ENCODE assay signal across 14 cellular contexts in the genomic region with DNA sequence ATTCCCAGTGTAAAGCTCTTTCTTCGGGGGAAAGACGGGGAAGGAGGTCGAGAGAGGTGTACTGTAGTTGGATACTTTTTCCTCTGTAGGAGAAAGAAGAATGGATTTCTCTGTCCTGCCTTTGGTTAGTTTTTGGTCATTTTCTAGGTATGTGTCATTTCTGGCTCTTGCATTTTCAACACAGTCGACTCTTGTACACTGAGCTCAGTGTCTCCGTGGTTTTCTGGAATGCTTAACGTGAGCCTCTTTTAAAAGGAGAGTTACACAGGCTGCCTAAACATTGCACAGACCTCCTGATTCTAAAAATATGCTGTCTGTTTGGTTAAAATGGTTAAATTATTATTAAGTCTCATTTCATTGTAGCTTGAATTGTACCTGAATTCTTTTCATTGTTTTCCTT. TPM values are rescaled to one million over a fixed set of nuclear protein-coding genes. Genes with fewer than 3 reads are reported as not detected.
A peak's percentile ranks its signal among the peaks of the same experiment; 100 is the strongest.
DNase-seq lines count a peak whose midpoint lies in the region; ATAC-seq and TF ChIP-seq lines count a peak whose summit lies in the region.
"Had no signal": no experiment of that assay in that cellular context is flagged by ENCODE, and none has a peak within 500 bp of the region (broad histone marks: within the 10 kb centered on the region; RNA-seq: fewer than 3 reads in every experiment).

No MANE protein-coding gene starts in this region.

- no peak overlapping the region for H3K14ac ChIP-seq in H9 (ENCODE audit: insufficient read depth, low read length)

- no peak overlapping the region for H3T11ph ChIP-seq in H9 (ENCODE audit: low read length)

- intact Hi-C loops in thyroid gland (cut with DNase I), result no loop called here

- in situ Hi-C loops in astrocyte of the cerebellum (cut with HindIII; ENCODE audit: low sequenced_read_pairs), result no loop called here

- H3K36me3 ChIP-seq in thyroid gland, result no peaks in the 10 kb centered on the region
- H3K36me3 ChIP-seq: gastrocnemius medialis had no signal

- H3K4me3 Mint-ChIP-seq in HFFc6 (peak overlapping the region; percentile 79), H9 (no peak overlapping the region)

- peak overlapping the region; percentile 87 for H3K27ac Mint-ChIP-seq in HFFc6
- no peak overlapping the region for H3K27ac Mint-ChIP-seq in H9

- peaks cover 91% of the 10 kb centered on the region for H3K4me1 Mint-ChIP-seq in HFFc6 (ENCODE audit: low read depth)
- peaks cover 34 to 47% of the 10 kb centered on the region in 2 experiments for H3K4me1 Mint-ChIP-seq in H9

- no peak overlapping the region for H3K18ac ChIP-seq in H9 (ENCODE audit: insufficient read length, low read depth, low read length)

- no peak overlapping the region for H4K91ac ChIP-seq in H9 (ENCODE audit: insufficient read length, low read depth, low read length)

- H2BK15ac ChIP-seq in H9 (ENCODE audit: low read depth, low read length), result no peak overlapping the region

- H4K8ac ChIP-seq in H9 (replicated peaks; ENCODE audit: insufficient read length, low read depth, low read length), result no peak overlapping the region

- H3K9ac ChIP-seq in H9 (ENCODE audit: extremely low read depth, insufficient read length, low read length), result no peak overlapping the region

- H3K27ac ChIP-seq in thyroid gland (peak overlapping the region; percentile 38 to 64 (median 50)), H9 (ENCODE audit: insufficient read length, low read depth, low read length) (no peak overlapping the region)
- H3K27ac ChIP-seq: gastrocnemius medialis had no signal

- peaks cover 18 to 32% of the 10 kb centered on the region in 2 donors for H3K4me1 ChIP-seq in thyroid gland
- H3K4me1 ChIP-seq in H9 (ENCODE audit: insufficient read depth, low read length), result peaks cover 11% of the 10 kb centered on the region

- H2BK5ac ChIP-seq in H9 (ENCODE audit: insufficient read length, low read length), result no peak overlapping the region

- ATAC-seq in stimulated activated naive CD8-positive, alpha-beta T cell treated with anti-CD3 and anti-CD28 coated beads, Interleukin-15, Interleukin-2, amounts not matched to agents 100 U/mL and 50 U/mL, for 24 hours, result no peak
- ATAC-seq: gastrocnemius medialis had no signal

- H3K4me3 ChIP-seq in astrocyte of the cerebellum (ENCODE audit: low read depth, low read length) (no peak overlapping the region), thyroid gland (replicated peaks in 1 of 3) (no peak overlapping the region)
- H3K4me3 ChIP-seq: gastrocnemius medialis, lung, skin epidermis had no signal

- H2AK5ac ChIP-seq in H9 (ENCODE audit: insufficient read length, low read length), result no peak overlapping the region

- no peak overlapping the region for H3K4me2 ChIP-seq in H9 (ENCODE audit: insufficient read depth, insufficient read length, low read length)

- no peak overlapping the region for H2AFZ ChIP-seq in H9 (ENCODE audit: low read length)

- no peaks in the 10 kb centered on the region for H4K20me1 ChIP-seq in H9 (ENCODE audit: control insufficient read depth, insufficient read depth, insufficient read length)

- H3K79me1 ChIP-seq in H9 (ENCODE audit: insufficient read depth, low read depth, low read length, poor library complexity, severe bottlenecking), result no peaks in the 10 kb centered on the region

- H3K23ac ChIP-seq in H9 (ENCODE audit: insufficient read length, low read depth, low read length), result no peak overlapping the region

- no peaks in the 10 kb centered on the region for H3K9me3 ChIP-seq in thyroid gland
- no peaks in the 10 kb centered on the region for H3K9me3 ChIP-seq in H9 (ENCODE audit: control insufficient read depth, low read depth, low read length)
- H3K9me3 ChIP-seq: gastrocnemius medialis had no signal

- no peak overlapping the region for H2BK12ac ChIP-seq in H9 (ENCODE audit: insufficient read length, low read depth, low read length)

- no peaks in the 10 kb centered on the region for H3K9me3 Mint-ChIP-seq in HFFc6
- H3K9me3 Mint-ChIP-seq in H9, result peaks cover 6 to 10% of the 10 kb centered on the region in 2 experiments; a peak in 4 of 5 replicates

- H3K36me3 Mint-ChIP-seq in HFFc6 (ENCODE audit: low read depth), result no peaks in the 10 kb centered on the region
- peaks cover 0 to 8% (median 5%) of the 10 kb centered on the region in 3 experiments; a peak in 3 of 7 replicates for H3K36me3 Mint-ChIP-seq in H9 (ENCODE audit: insufficient read depth in 1 of 3, low read depth in 3 of 3)

- H3K56ac ChIP-seq in H9 (ENCODE audit: insufficient read length, low read depth, low read length), result no peak overlapping the region

- WGBS in thyroid gland, 2 donors, result 56 to 58% methylated on average over 6 of the region's 6 CpGs
- no CpG with 5 or more reads among the region's 6 CpGs for WGBS in H9 (ENCODE audit: extremely low coverage, insufficient read length, low lambda C conversion rate)

- no peak for TF ChIP-seq POLR2A in thyroid gland (IDR thresholded peaks at IDR 0.05)

- no peaks in the 10 kb centered on the region for H3K27me3 ChIP-seq in thyroid gland
- H3K27me3 ChIP-seq in H9 (ENCODE audit: insufficient read depth, low read length), result no peaks in the 10 kb centered on the region
- H3K27me3 ChIP-seq: gastrocnemius medialis had no signal

- no peak overlapping the region for H3K4ac ChIP-seq in H9 (ENCODE audit: low read depth, low read length)

- no peak overlapping the region for H2BK20ac ChIP-seq in H9 (ENCODE audit: low read depth, low read length, poor library complexity, severe bottlenecking)

- no peak overlapping the region for H4K5ac ChIP-seq in H9 (ENCODE audit: insufficient read length, low read depth, low read length)

- H3K27me3 Mint-ChIP-seq in HFFc6 (ENCODE audit: insufficient read depth) (peaks cover 3% of the 10 kb centered on the region; the same call in 1 of the 2 replicates), H9 (ENCODE audit: low read depth) (peaks cover 2% of the 10 kb centered on the region; the same call in 1 of the 2 replicates)

- TF ChIP-seq CTCF in HFFc6 (IDR thresholded peaks at IDR 0.05) (no peak), astrocyte of the cerebellum (IDR thresholded peaks at IDR 0.05; ENCODE audit: low read depth, low read length, missing control alignments) (no peak), thyroid gland (IDR thresholded peaks at IDR 0.05) (no peak), H9 (conservative IDR thresholded peaks at IDR 0.05) (no peak)

- no peaks in the 10 kb centered on the region for H3K23me2 ChIP-seq in H9 (ENCODE audit: insufficient read length, low read depth, low read length, poor library complexity, severe bottlenecking)

- H3K79me2 ChIP-seq in H9 (ENCODE audit: insufficient read depth, low read length), result no peaks in the 10 kb centered on the region

- DNase-seq in HFFc6 (peak; percentile 85), astrocyte of the cerebellum (ENCODE audit: low read depth) (peak; percentile 57), hepatic stellate cell (ENCODE audit: low spot score) (peak; percentile 52), thyroid gland (no peak), NCI-H1436 (lab: John Stamatoyannopoulos, UW) (no peak), GM19238 (ENCODE audit: insufficient read length, low spot score) (no peak), H9 (no peak)
- DNase-seq in stimulated activated naive CD8-positive, alpha-beta T cell treated with anti-CD3 and anti-CD28 coated beads, Interleukin-15, Interleukin-2, amounts not matched to agents 100 U/mL and 50 U/mL, for 24 hours, result no peak
- DNase-seq: activated CD8-positive, alpha-beta memory T cell treated with anti-CD3 and anti-CD28 coated beads, Interleukin-2, amount 50 U/mL, for 48 hours; gastrocnemius medialis; NCI-H2107; OCI-M1 had no signal

- no peak overlapping the region for H2BK120ac ChIP-seq in H9 (ENCODE audit: low read depth, low read length, poor library complexity, severe bottlenecking)

RNA-seq across cellular contexts. Expression of gene GLS, which starts 21.8 kb away (rescaled TPM):
- 100 to 1,000 TPM; 191 to 431 (median 201) TPM for total RNA-seq in HFFc6 (2021; fragmentation: NEBNext Ultra II Directional; extraction: Animal tissue kit (Norgen Biotek cat#: 25700))
- total RNA-seq in thyroid gland (100 to 1,000 TPM; 175 to 274 (median 197) TPM), H9 (2021) (69.3 and 70.6 TPM in 2 replicates)

Comparison
In these comparisons a context has a peak if more than half of its experiments do, and no peak if none do; other contexts are left out.
1. DNase-seq: peak in HFFc6 (single experiment), astrocyte of the cerebellum (single experiment) and hepatic stellate cell (single experiment); none in thyroid gland (0 of 2), NCI-H1436 (single experiment), GM19238 (single experiment), H9 (single experiment) and stimulated activated naive CD8-positive, alpha-beta T cell treated with anti-CD3 and anti-CD28 coated beads, Interleukin-15, Interleukin-2, amounts not matched to agents 100 U/mL and 50 U/mL, for 24 hours (single experiment).